8 cellular contexts compared by ENCODE assay signal in the genomic region with DNA sequence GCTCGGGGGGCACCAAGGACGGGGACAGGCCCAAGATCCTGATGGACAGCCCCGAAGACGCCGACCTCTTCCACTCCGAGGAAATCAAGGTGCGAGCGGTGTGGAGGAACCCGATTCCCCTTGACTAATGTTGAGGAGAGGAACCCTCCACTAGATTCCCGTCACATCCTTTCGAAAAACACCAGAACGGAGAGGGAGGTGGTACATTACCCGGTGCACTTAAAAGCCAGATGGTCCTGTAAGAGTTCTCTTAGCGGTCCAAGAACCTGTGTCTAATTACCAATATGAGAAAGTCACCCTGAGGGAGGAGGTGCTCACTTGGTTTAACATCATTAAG. TPM values are rescaled to one million over a fixed set of nuclear protein-coding genes. Genes with fewer than 3 reads are reported as not detected.
DNase-seq lines count a peak whose midpoint lies in the region; ATAC-seq and TF ChIP-seq lines count a peak whose summit lies in the region.

No MANE protein-coding gene starts in this region.

- H3K27me3 ChIP-seq in RWPE2 (ENCODE audit: insufficient read depth, poor library complexity, severe bottlenecking), result no peaks in the 10 kb centered on the region
- H3K27me3 ChIP-seq in psoas muscle (ENCODE audit: insufficient read depth in 3 of 3, low read length in 2 of 3), result no peaks in the 10 kb centered on the region

- H3K9me3 ChIP-seq in RWPE2 (ENCODE audit: severe bottlenecking) (no peaks in the 10 kb centered on the region), psoas muscle (no peaks in the 10 kb centered on the region)

- H3K4me1 ChIP-seq in RWPE2 (ENCODE audit: insufficient read depth, poor library complexity, severe bottlenecking) (peaks cover 8% of the 10 kb centered on the region), psoas muscle (peaks cover 22% of the 10 kb centered on the region)

- WGBS in psoas muscle, 3 donors, result 1 to 2% (median 1%) methylated on average over 14 of the region's 14 CpGs

- peaks cover 30% of the 10 kb centered on the region for H3K36me3 ChIP-seq in RWPE2 (ENCODE audit: low read depth)
- H3K36me3 ChIP-seq in psoas muscle (ENCODE audit: insufficient read depth in 1 of 2, low read depth in 1 of 2), result peaks cover 9 to 37% of the 10 kb centered on the region in 2 donors

- intact Hi-C loops in psoas muscle (cut with DNase I), result loop anchor here (5.0 to 10.0 kb wide), 4 partner anchors 76 to 226 kb away; a partner anchor contains a TSS

- ATAC-seq in RWPE2 (ENCODE audit: low read depth) (peak; percentile 9), psoas muscle (no peak), GM18867 (IDR thresholded peaks at IDR 0.05; ENCODE audit: unreplicated experiment) (no peak)

- peak overlapping the region; percentile 73 for H3K4me3 ChIP-seq in RWPE2 (ENCODE audit: severe bottlenecking)
- H3K4me3 ChIP-seq in fibroblast of mammary gland (ENCODE audit: control insufficient read depth, low read depth, low read length), result peak overlapping the region; percentile 94
- peak overlapping the region; percentile 94 for H3K4me3 ChIP-seq in psoas muscle

- no peak for TF ChIP-seq CTCF in RWPE2 (IDR thresholded peaks at IDR 0.05; ENCODE audit: poor library complexity, severe bottlenecking)
- TF ChIP-seq CTCF in fibroblast of mammary gland (conservative IDR thresholded peaks at IDR 0.05; ENCODE audit: control insufficient read depth, insufficient read depth, low read depth, low read length), result no peak
- TF ChIP-seq CTCF in psoas muscle (IDR thresholded peaks at IDR 0.05), result no peak

- peak overlapping the region; percentile 90 for H3K27ac ChIP-seq in RWPE2 (ENCODE audit: poor library complexity, severe bottlenecking)
- H3K27ac ChIP-seq in psoas muscle, result peak overlapping the region; percentile 96

- DNase-seq in NCI-H510A treated with DMSO at 0.1 percent for 48 hours (lab: John Stamatoyannopoulos, UW) (peak; percentile 46), NCI-H510A (lab: John Stamatoyannopoulos, UW) (no peak), RWPE2 (ENCODE audit: low spot score) (no peak), fibroblast of mammary gland (ENCODE audit: low read depth) (peak; percentile 22), psoas muscle (no peak), AML-193 (lab: John Stamatoyannopoulos, UW) (no peak)
- DNase-seq in stimulated activated CD4-positive, alpha-beta T cell treated with anti-CD3 and anti-CD28 coated beads, Interleukin-12 subunit alpha, Interleukin-12 subunit beta, amount 100 ng/mL, for 4 hours, result no peak

RNA-seq across cellular contexts. Expression of a gene that starts 0.3 kb away (rescaled TPM):
- 10 to 100 TPM in 2 of 4 donors, 1 to 10 TPM in 2; 9.0 to 16.7 (median 10.9) TPM for total RNA-seq in psoas muscle
- polyA plus RNA-seq in psoas muscle, result 10 to 100 TPM; 11.7 to 14.9 (median 11.9) TPM

Comparison
In these comparisons a context has a peak if more than half of its experiments do, and no peak if none do; other contexts are left out.
1. DNase-seq: peak in NCI-H510A treated with DMSO at 0.1 percent for 48 hours (single experiment) and fibroblast of mammary gland (single experiment); none in NCI-H510A (single experiment), RWPE2 (single experiment), psoas muscle (0 of 2), AML-193 (0 of 2) and stimulated activated CD4-positive, alpha-beta T cell treated with anti-CD3 and anti-CD28 coated beads, Interleukin-12 subunit alpha, Interleukin-12 subunit beta, amount 100 ng/mL, for 4 hours (single experiment).
2. Peak in every context shown above with its lines, with median percentiles within 50 percentile points of each other: H3K4me3 ChIP-seq.